ENCODE assay signal across 13 cellular contexts in the genomic region with DNA sequence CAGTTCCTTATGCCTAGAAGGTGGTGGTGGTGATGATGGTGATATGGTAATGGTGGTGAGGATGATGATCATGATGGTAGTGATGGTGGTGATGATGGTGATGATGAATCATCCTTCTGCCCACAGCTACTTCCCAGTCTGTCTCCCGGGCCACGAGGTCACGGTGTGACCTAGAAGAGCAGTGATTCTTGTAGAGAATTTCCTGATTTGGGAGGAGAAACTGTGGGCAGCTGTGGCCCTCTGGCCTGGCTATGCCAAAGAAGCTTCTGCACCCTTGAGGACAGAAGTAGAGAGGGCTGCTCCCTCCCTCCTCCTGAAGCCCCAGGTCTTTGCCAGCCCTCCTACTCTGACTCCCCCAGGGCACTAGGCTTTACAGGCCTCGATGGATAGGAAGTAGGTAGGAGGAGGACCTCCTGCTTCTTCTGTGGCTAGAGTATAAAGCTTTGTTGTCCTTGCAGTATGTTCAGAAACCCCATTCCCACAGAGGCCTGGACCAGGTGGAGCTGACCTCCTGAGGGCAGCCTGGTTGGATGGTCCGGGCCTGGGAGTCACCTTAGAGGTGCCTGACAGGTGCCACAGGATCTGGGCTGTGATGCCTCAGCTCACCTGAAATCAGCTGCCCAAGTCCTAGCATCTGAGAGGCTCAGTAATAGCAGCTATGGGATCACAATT. TPM values are rescaled to one million over a fixed set of nuclear protein-coding genes. Genes with fewer than 3 reads are reported as not detected.
DNase-seq lines count a peak whose midpoint lies in the region; ATAC-seq and TF ChIP-seq lines count a peak whose summit lies in the region.
"Had no signal": no experiment of that assay in that cellular context is flagged by ENCODE, and none has a peak within 500 bp of the region (broad histone marks: within the 10 kb centered on the region; RNA-seq: fewer than 3 reads in every experiment).

No MANE protein-coding gene starts in this region.

- peaks cover 38% of the 10 kb centered on the region for H3K4me1 ChIP-seq in Loucy (ENCODE audit: insufficient read depth, low read length, poor library complexity, severe bottlenecking)
- H3K4me1 ChIP-seq in spleen = peaks cover 0 to 10% (median 0%) of the 10 kb centered on the region in 6 donors
- H3K4me1 ChIP-seq: SJSA1 had no signal

- H3K9ac ChIP-seq in Loucy (ENCODE audit: low read depth, low read length, poor library complexity, severe bottlenecking) = no peak overlapping the region

- no peak overlapping the region for H3K4me3 Mint-ChIP-seq in activated CD8-positive, alpha-beta memory T cell treated with anti-CD3 and anti-CD28 coated beads, Interleukin-2, amount 10 ng/mL, durations not matched to agents 7 days and 5 days
- H3K4me3 Mint-ChIP-seq in activated naive CD4-positive, alpha-beta T cell treated with anti-CD3 and anti-CD28 coated beads, Interleukin-2, amount 50 U/mL, for 24 hours = peak overlapping the region; percentile 5
- H3K4me3 Mint-ChIP-seq: H9 had no signal

- H2AFZ ChIP-seq in Loucy (ENCODE audit: low read length) = 0 out of 2 replicates have a peak overlapping the region, but pooled peaks have one; percentile 4

- H4K20me1 ChIP-seq in Loucy (ENCODE audit: insufficient read depth, low read length, poor library complexity, severe bottlenecking) = no peaks in the 10 kb centered on the region

- H3K27me3 Mint-ChIP-seq in activated CD8-positive, alpha-beta memory T cell treated with anti-CD3 and anti-CD28 coated beads, Interleukin-2, amount 10 ng/mL, durations not matched to agents 7 days and 5 days = peaks cover 2% of the 10 kb centered on the region
- H3K27me3 Mint-ChIP-seq in activated naive CD4-positive, alpha-beta T cell treated with anti-CD3 and anti-CD28 coated beads, Interleukin-2, amount 50 U/mL, for 24 hours = no peaks in the 10 kb centered on the region

- 41 to 71% (median 58%) methylated on average over 4 to 5 of the region's 5 CpGs for WGBS in spleen, 5 donors

- H3K9me3 Mint-ChIP-seq in activated CD8-positive, alpha-beta memory T cell treated with anti-CD3 and anti-CD28 coated beads, Interleukin-2, amount 10 ng/mL, durations not matched to agents 7 days and 5 days (ENCODE audit: low read depth) = no peaks in the 10 kb centered on the region
- H3K9me3 Mint-ChIP-seq in activated naive CD4-positive, alpha-beta T cell treated with anti-CD3 and anti-CD28 coated beads, Interleukin-2, amount 50 U/mL, for 24 hours = no peaks in the 10 kb centered on the region
- H3K9me3 Mint-ChIP-seq: H9 had no signal

- CTCF ChIA-PET in activated CD8-positive, alpha-beta memory T cell treated with anti-CD3 and anti-CD28 coated beads, Interleukin-2, amount 10 ng/mL, durations not matched to agents 7 days and 5 days (lab: Charles Lee) = interaction anchor here (1.3 to 1.8 kb wide), 2 partner anchors 10 to 176 kb away, joined by 4 to 13 read pairs; no protein-coding TSS in a partner anchor

- no peak overlapping the region for H3K4me3 ChIP-seq in Loucy (ENCODE audit: low read length, poor library complexity, severe bottlenecking)
- no peak overlapping the region for H3K4me3 ChIP-seq in spleen
- H3K4me3 ChIP-seq: SJSA1 had no signal

- no peaks in the 10 kb centered on the region for H3K27me3 ChIP-seq in Loucy (ENCODE audit: insufficient read depth, low read length, poor library complexity, severe bottlenecking)
- no peaks in the 10 kb centered on the region for H3K27me3 ChIP-seq in spleen (replicated peaks in 1 of 7)
- H3K27me3 ChIP-seq: SJSA1 had no signal

- H3K4me2 ChIP-seq in Loucy (ENCODE audit: low read depth, low read length, poor library complexity, severe bottlenecking) = no peak overlapping the region

- no peaks in the 10 kb centered on the region for H3K79me2 ChIP-seq in Loucy (ENCODE audit: insufficient read depth, low read length)

- H3K9me2 ChIP-seq in Loucy (replicated peaks; ENCODE audit: low read depth, low read length) = no peaks in the 10 kb centered on the region

- DNase-seq in activated CD8-positive, alpha-beta memory T cell treated with anti-CD3 and anti-CD28 coated beads, Interleukin-2, amount 10 ng/mL, durations not matched to agents 7 days and 5 days = peak; percentile 68
- DNase-seq in activated CD8-positive, alpha-beta memory T cell treated with anti-CD3 and anti-CD28 coated beads, Interleukin-2, amount 50 U/mL, for 4 hours = no peak
- peak; percentile 65 for DNase-seq in spleen
- DNase-seq in A172 (ENCODE audit: low spot score) = no peak
- DNase-seq in dedifferentiated amniotic fluid mesenchymal stem cell (ENCODE audit: extremely low spot score) = no peak
- DNase-seq: H9, mammary epithelial cell, NCI-H748 treated with DMSO at 0.1 percent for 48 hours, occipital lobe had no signal

- peak; percentile 40 for ATAC-seq in activated CD8-positive, alpha-beta memory T cell treated with anti-CD3 and anti-CD28 coated beads, Interleukin-2, amount 10 ng/mL, durations not matched to agents 7 days and 5 days
- ATAC-seq in HG02798 (IDR thresholded peaks at IDR 0.05; ENCODE audit: poor library complexity, unreplicated experiment) = no peak

- TF ChIP-seq CTCF in Loucy (conservative IDR thresholded peaks at IDR 0.05; ENCODE audit: low read length) (no peak), spleen (IDR thresholded peaks at IDR 0.05 in 8 of 11, conservative IDR thresholded peaks at IDR 0.05 in 3 of 11) (no peak)

- no peak for TF ChIP-seq POLR2A in spleen (IDR thresholded peaks at IDR 0.05)

- H3K27ac Mint-ChIP-seq in activated CD8-positive, alpha-beta memory T cell treated with anti-CD3 and anti-CD28 coated beads, Interleukin-2, amount 10 ng/mL, durations not matched to agents 7 days and 5 days = peak overlapping the region; percentile 82
- peak overlapping the region; percentile 93 for H3K27ac Mint-ChIP-seq in activated naive CD4-positive, alpha-beta T cell treated with anti-CD3 and anti-CD28 coated beads, Interleukin-2, amount 50 U/mL, for 24 hours
- H3K27ac Mint-ChIP-seq: H9 had no signal

- peaks cover 56% of the 10 kb centered on the region for H3K4me1 Mint-ChIP-seq in activated CD8-positive, alpha-beta memory T cell treated with anti-CD3 and anti-CD28 coated beads, Interleukin-2, amount 10 ng/mL, durations not matched to agents 7 days and 5 days
- peaks cover 40% of the 10 kb centered on the region for H3K4me1 Mint-ChIP-seq in activated naive CD4-positive, alpha-beta T cell treated with anti-CD3 and anti-CD28 coated beads, Interleukin-2, amount 50 U/mL, for 24 hours

- peaks cover 4% of the 10 kb centered on the region for H3K36me3 Mint-ChIP-seq in activated CD8-positive, alpha-beta memory T cell treated with anti-CD3 and anti-CD28 coated beads, Interleukin-2, amount 10 ng/mL, durations not matched to agents 7 days and 5 days
- no peaks in the 10 kb centered on the region for H3K36me3 Mint-ChIP-seq in activated naive CD4-positive, alpha-beta T cell treated with anti-CD3 and anti-CD28 coated beads, Interleukin-2, amount 50 U/mL, for 24 hours

- H3K9me3 ChIP-seq in Loucy (ENCODE audit: insufficient read depth, low read depth, low read length) (no peaks in the 10 kb centered on the region), spleen (no peaks in the 10 kb centered on the region)
- H3K9me3 ChIP-seq: SJSA1 had no signal

- no peaks in the 10 kb centered on the region for H3F3A ChIP-seq in Loucy (ENCODE audit: low read depth)

- H3K36me3 ChIP-seq in Loucy (ENCODE audit: insufficient read depth, low read length) (no peaks in the 10 kb centered on the region), spleen (no peaks in the 10 kb centered on the region)
- H3K36me3 ChIP-seq: SJSA1 had no signal

- peak overlapping the region in 4 of 8 donors; percentile 26 to 75 (median 61) for H3K27ac ChIP-seq in spleen
- H3K27ac ChIP-seq: SJSA1 had no signal

- intact Hi-C loops in spleen (cut with DNase I; ENCODE audit: low total_unique reads) = no loop called here

RNA-seq across cellular contexts. Expression of a gene that starts 57.9 kb away (rescaled TPM):
- total RNA-seq in activated CD8-positive, alpha-beta memory T cell treated with anti-CD3 and anti-CD28 coated beads, Interleukin-2, amount 10 ng/mL, durations not matched to agents 7 days and 5 days = 10 to 100 TPM; 15.6 to 42.5 TPM
- total RNA-seq in spleen = 100 to 1,000 TPM; 145 to 330 (median 233) TPM
- 10 to 100 TPM; 30.5 to 58.1 (median 38.5) TPM for polyA plus RNA-seq in spleen
- total RNA-seq in A172 (2014; rRNA removed; shearing (Covaris generic)) = 8.0 and 14.0 TPM in 2 replicates

Comparison
In these comparisons a context has a peak if more than half of its experiments do, and no peak if none do; other contexts are left out.
1. DNase-seq: peak in activated CD8-positive, alpha-beta memory T cell treated with anti-CD3 and anti-CD28 coated beads, Interleukin-2, amount 10 ng/mL, durations not matched to agents 7 days and 5 days (single experiment) and spleen (single experiment); none in activated CD8-positive, alpha-beta memory T cell treated with anti-CD3 and anti-CD28 coated beads, Interleukin-2, amount 50 U/mL, for 4 hours (single experiment), A172 (single experiment) and dedifferentiated amniotic fluid mesenchymal stem cell (single experiment).